13 cellular contexts compared by ENCODE assay signal in the genomic region with DNA sequence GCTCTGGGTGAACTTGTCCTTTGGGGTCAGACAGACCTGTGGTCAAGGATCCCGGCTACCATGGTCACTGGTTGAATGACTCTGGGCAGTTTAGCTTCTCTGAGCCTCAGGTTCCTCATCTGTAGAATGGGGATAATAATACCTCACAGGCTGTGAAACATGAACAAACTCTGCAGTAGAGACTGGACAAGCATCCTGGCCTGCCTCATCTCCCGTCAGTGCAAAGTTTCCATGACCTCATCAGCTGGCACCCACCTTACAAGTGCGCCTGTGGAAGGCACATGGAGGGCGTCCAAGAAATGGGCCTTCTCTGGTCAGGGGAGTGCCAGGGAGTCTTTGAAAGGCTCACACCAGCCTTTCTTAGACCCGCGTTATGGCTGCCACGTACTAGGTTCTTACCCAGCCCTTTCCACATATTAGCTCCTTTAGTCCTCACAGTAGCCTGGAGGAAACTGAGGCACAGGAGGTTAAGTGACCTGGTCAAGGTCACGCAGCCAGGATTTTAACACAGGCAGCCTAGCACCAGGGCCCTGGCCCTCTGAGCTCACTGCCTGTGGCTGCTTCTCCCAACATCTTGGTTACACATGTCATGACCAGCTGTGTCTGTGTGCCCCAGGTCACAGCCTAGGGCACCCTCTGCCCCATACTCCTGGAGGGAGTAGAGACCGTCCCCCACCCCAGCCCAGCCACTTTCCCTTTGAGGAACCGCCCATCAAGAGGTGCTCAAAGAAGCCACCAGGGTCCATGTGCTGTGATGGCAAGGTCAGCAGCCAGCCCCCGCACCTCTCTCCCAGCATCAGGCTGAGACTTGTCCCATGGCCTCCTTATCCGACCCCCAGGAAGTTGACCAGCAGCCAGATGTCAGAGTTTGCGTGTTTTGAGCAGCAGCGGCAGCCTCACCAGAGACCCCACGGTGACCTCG. TPM values are rescaled to one million over a fixed set of nuclear protein-coding genes. Genes with fewer than 3 reads are reported as not detected.
DNase-seq lines count a peak whose midpoint lies in the region; ATAC-seq and TF ChIP-seq lines count a peak whose summit lies in the region.
"Had no signal": no experiment of that assay in that cellular context is flagged by ENCODE, and none has a peak within 500 bp of the region (broad histone marks: within the 10 kb centered on the region; RNA-seq: fewer than 3 reads in every experiment).

No MANE protein-coding gene starts in this region.

- TF ChIP-seq CTCF in RWPE2 (IDR thresholded peaks at IDR 0.05; ENCODE audit: poor library complexity, severe bottlenecking) (no peak), esophagus squamous epithelium (IDR thresholded peaks at IDR 0.05) (no peak)

- peaks cover 0 to 33% (median 18%) of the 10 kb centered on the region in 3 donors for H3K36me3 Mint-ChIP-seq in naive thymus-derived CD8-positive, alpha-beta T cell
- no peaks in the 10 kb centered on the region for H3K36me3 Mint-ChIP-seq in activated CD8-positive, alpha-beta memory T cell treated with anti-CD3 and anti-CD28 coated beads, Interleukin-2, amount 10 ng/mL, durations not matched to agents 7 days and 5 days

- no peaks in the 10 kb centered on the region for H3K27me3 Mint-ChIP-seq in naive thymus-derived CD8-positive, alpha-beta T cell
- no peaks in the 10 kb centered on the region for H3K27me3 Mint-ChIP-seq in activated CD8-positive, alpha-beta memory T cell treated with anti-CD3 and anti-CD28 coated beads, Interleukin-2, amount 10 ng/mL, durations not matched to agents 7 days and 5 days
- H3K27me3 Mint-ChIP-seq: activated T-helper 17 cell treated with anti-CD3 and anti-CD28 coated beads, Interleukin-2, amount 50 U/mL, for 72 hours had no signal

- H3K4me3 ChIP-seq in RWPE2 (ENCODE audit: severe bottlenecking) (no peak overlapping the region), esophagus squamous epithelium (no peak overlapping the region)

- CTCF ChIA-PET in activated CD8-positive, alpha-beta memory T cell treated with anti-CD3 and anti-CD28 coated beads, Interleukin-2, amount 10 ng/mL, durations not matched to agents 7 days and 5 days (lab: Charles Lee): interaction anchor here (1.0 to 1.8 kb wide), 3 partner anchors 12 to 206 kb away, joined by 3 to 5 read pairs (median 5); no protein-coding TSS in a partner anchor

- TF ChIP-seq POLR2A in esophagus squamous epithelium (IDR thresholded peaks at IDR 0.05): no peak

- H3K4me1 ChIP-seq in RWPE2 (ENCODE audit: insufficient read depth, poor library complexity, severe bottlenecking) (peaks cover 12% of the 10 kb centered on the region), esophagus squamous epithelium (peaks cover 0 to 13% (median 7%) of the 10 kb centered on the region in 3 donors)

- peak; percentile 37; the same call in 1 of the 3 replicates for ATAC-seq in RWPE2 (ENCODE audit: low read depth)
- ATAC-seq in naive thymus-derived CD8-positive, alpha-beta T cell: no peak
- ATAC-seq in activated CD8-positive, alpha-beta memory T cell treated with anti-CD3 and anti-CD28 coated beads, Interleukin-2, amount 10 ng/mL, durations not matched to agents 7 days and 5 days: no peak
- no peak for ATAC-seq in HG03159 (IDR thresholded peaks at IDR 0.05; ENCODE audit: unreplicated experiment)
- ATAC-seq: activated T-helper 17 cell treated with anti-CD3 and anti-CD28 coated beads, Interleukin-2, amount 50 U/mL, for 72 hours; WTC11 had no signal

- peaks cover 15 to 35% (median 32%) of the 10 kb centered on the region in 4 donors for H3K4me1 Mint-ChIP-seq in naive thymus-derived CD8-positive, alpha-beta T cell
- peaks cover 13% of the 10 kb centered on the region for H3K4me1 Mint-ChIP-seq in activated CD8-positive, alpha-beta memory T cell treated with anti-CD3 and anti-CD28 coated beads, Interleukin-2, amount 10 ng/mL, durations not matched to agents 7 days and 5 days
- H3K4me1 Mint-ChIP-seq: activated T-helper 17 cell treated with anti-CD3 and anti-CD28 coated beads, Interleukin-2, amount 50 U/mL, for 72 hours; WTC11 had no signal

- no peaks in the 10 kb centered on the region for H3K9me3 Mint-ChIP-seq in naive thymus-derived CD8-positive, alpha-beta T cell
- H3K9me3 Mint-ChIP-seq in activated CD8-positive, alpha-beta memory T cell treated with anti-CD3 and anti-CD28 coated beads, Interleukin-2, amount 10 ng/mL, durations not matched to agents 7 days and 5 days (ENCODE audit: low read depth): no peaks in the 10 kb centered on the region
- H3K9me3 Mint-ChIP-seq: activated T-helper 17 cell treated with anti-CD3 and anti-CD28 coated beads, Interleukin-2, amount 50 U/mL, for 72 hours; WTC11 had no signal

- H3K27me3 ChIP-seq in RWPE2 (ENCODE audit: insufficient read depth, poor library complexity, severe bottlenecking) (no peaks in the 10 kb centered on the region), esophagus squamous epithelium (no peaks in the 10 kb centered on the region)

- H3K27ac ChIP-seq in RWPE2 (ENCODE audit: poor library complexity, severe bottlenecking): peak overlapping the region; percentile 68
- H3K27ac ChIP-seq in esophagus squamous epithelium: peak overlapping the region in 3 of 4 donors; percentile 4 to 39 (median 33)
- H3K27ac ChIP-seq: C4-2B had no signal

- intact Hi-C loops in esophagus squamous epithelium (cut with DNase I): no loop called here

- peak overlapping the region; percentile 89 to 100 (median 100) for H3K27ac Mint-ChIP-seq in naive thymus-derived CD8-positive, alpha-beta T cell
- no peak overlapping the region for H3K27ac Mint-ChIP-seq in activated CD8-positive, alpha-beta memory T cell treated with anti-CD3 and anti-CD28 coated beads, Interleukin-2, amount 10 ng/mL, durations not matched to agents 7 days and 5 days
- H3K27ac Mint-ChIP-seq: activated T-helper 17 cell treated with anti-CD3 and anti-CD28 coated beads, Interleukin-2, amount 50 U/mL, for 72 hours had no signal

- peak; percentile 17 for DNase-seq in AG08396 (ENCODE audit: low spot score)
- no peak for DNase-seq in RWPE2 (ENCODE audit: low spot score)
- no peak for DNase-seq in esophagus squamous epithelium (lab: John Stamatoyannopoulos, UW)
- DNase-seq in naive thymus-derived CD8-positive, alpha-beta T cell: no peak
- DNase-seq in activated CD8-positive, alpha-beta memory T cell treated with anti-CD3 and anti-CD28 coated beads, Interleukin-2, amount 10 ng/mL, durations not matched to agents 7 days and 5 days: no peak
- DNase-seq in dedifferentiated amniotic fluid mesenchymal stem cell (ENCODE audit: extremely low spot score): no peak
- no peak for DNase-seq in GDM1 (lab: John Stamatoyannopoulos, UW)
- DNase-seq: effector memory CD4-positive, alpha-beta T cell; NCI-H1694 treated with DMSO at 0.1 percent for 48 hours had no signal

- WGBS in esophagus squamous epithelium, 2 donors: 65 to 90% methylated on average over 8 to 10 of the region's 16 CpGs

- H3K36me3 ChIP-seq in RWPE2 (ENCODE audit: low read depth) (peaks cover 81% of the 10 kb centered on the region), esophagus squamous epithelium (peaks cover 0 to 95% (median 21%) of the 10 kb centered on the region in 3 donors)

- POLR2A ChIA-PET in naive thymus-derived CD8-positive, alpha-beta T cell (lab: Charles Lee): interaction anchor here (1.2 to 2.6 kb wide), 3 partner anchors 142 to 149 kb away, joined by 4 to 14 read pairs (median 6); partner anchors contain the start of gene DUSP1

- H3K4me3 Mint-ChIP-seq in naive thymus-derived CD8-positive, alpha-beta T cell: peak overlapping the region; percentile 4 to 94 (median 88)
- H3K4me3 Mint-ChIP-seq in activated CD8-positive, alpha-beta memory T cell treated with anti-CD3 and anti-CD28 coated beads, Interleukin-2, amount 10 ng/mL, durations not matched to agents 7 days and 5 days: no peak overlapping the region
- H3K4me3 Mint-ChIP-seq: activated T-helper 17 cell treated with anti-CD3 and anti-CD28 coated beads, Interleukin-2, amount 50 U/mL, for 72 hours; WTC11 had no signal

- H3K9me3 ChIP-seq in RWPE2 (ENCODE audit: severe bottlenecking) (no peaks in the 10 kb centered on the region), esophagus squamous epithelium (no peaks in the 10 kb centered on the region)

RNA-seq across cellular contexts. Expression of gene RPL26L1, which starts 39.4 kb away (rescaled TPM):
- 10 to 100 TPM; 28.6 to 45.9 (median 34.8) TPM for total RNA-seq in esophagus squamous epithelium
- 10 to 100 TPM; 15.7 to 16.5 TPM for total RNA-seq in naive thymus-derived CD8-positive, alpha-beta T cell
- polyA plus RNA-seq in naive thymus-derived CD8-positive, alpha-beta T cell: 10 to 100 TPM; 38.2 to 42.1 (median 40.3) TPM
- total RNA-seq in activated CD8-positive, alpha-beta memory T cell treated with anti-CD3 and anti-CD28 coated beads, Interleukin-2, amount 10 ng/mL, durations not matched to agents 7 days and 5 days: 10 to 100 TPM; 44.4 to 52.0 TPM
